Comparison of ENCODE assay signal across 9 cellular contexts in genomic region chr3:32428092-32429068, GRCh38.
DNase-seq lines count a peak whose midpoint lies in the region; ATAC-seq and TF ChIP-seq lines count a peak whose summit lies in the region.
"Had no signal": no experiment of that assay in that cellular context is flagged by ENCODE, and none has a peak within 500 bp of the region (broad histone marks: within the 10 kb centered on the region; RNA-seq: fewer than 3 reads in every experiment).

No MANE protein-coding gene starts in this region.

- no peak for TF ChIP-seq CTCF in GM13976 (IDR thresholded peaks at IDR 0.05; ENCODE audit: borderline replicate concordance, control extremely low read depth, extremely low read depth, insufficient read depth, missing control alignments)

- in situ Hi-C loops in GM13976 (cut with MboI; ENCODE audit: low sequenced_read_pairs, unreplicated experiment) = no loop called here

- no peaks in the 10 kb centered on the region for H3K27me3 ChIP-seq in effector memory CD4-positive, alpha-beta T cell (replicated peaks; ENCODE audit: control insufficient read depth, insufficient read depth, low read length, poor library complexity, severe bottlenecking)
- H3K27me3 ChIP-seq: pancreas had no signal

- no peaks in the 10 kb centered on the region for H3K9me3 ChIP-seq in effector memory CD4-positive, alpha-beta T cell (ENCODE audit: control insufficient read depth, low read length)
- H3K9me3 ChIP-seq: pancreas had no signal

- peak overlapping the region; percentile 20 for H3K4me3 ChIP-seq in effector memory CD4-positive, alpha-beta T cell (ENCODE audit: insufficient read depth, low read depth, low read length, poor library complexity, severe bottlenecking)
- H3K4me3 ChIP-seq: pancreas had no signal

- peak; percentile 58 for DNase-seq in GM13976 (ENCODE audit: low spot score)
- DNase-seq in effector memory CD4-positive, alpha-beta T cell = peak in 2 of 3 donors; percentile 16 to 36
- DNase-seq in NCI-H446 (lab: John Stamatoyannopoulos, UW) = no peak
- DNase-seq in SKM-1 treated with dmso at 0.1 percent for 144 hours (lab: John Stamatoyannopoulos, UW; ENCODE audit: unreplicated experiment) = no peak
- DNase-seq in activated CD4-positive, alpha-beta T cell treated with anti-CD3 and anti-CD28 coated beads, Interleukin-2, amount 50 U/mL, for 48 hours = no peak
- DNase-seq in anterior cingulate cortex (lab: John Stamatoyannopoulos, UW) = no peak
- DNase-seq: pancreas had no signal

- H3K36me3 ChIP-seq in effector memory CD4-positive, alpha-beta T cell (ENCODE audit: control insufficient read depth, insufficient read depth, low read length) = no peaks in the 10 kb centered on the region
- H3K36me3 ChIP-seq: pancreas had no signal

- H3K4me1 ChIP-seq in effector memory CD4-positive, alpha-beta T cell (ENCODE audit: control insufficient read depth, insufficient read depth, low read length, poor library complexity, severe bottlenecking) = peaks cover 74% of the 10 kb centered on the region

- ATAC-seq in GM21447 (IDR thresholded peaks at IDR 0.05; ENCODE audit: unreplicated experiment) (peak; percentile 60), HG03575 (IDR thresholded peaks at IDR 0.05; ENCODE audit: extremely low read depth, insufficient number of reproducible peaks, low FRiP score, unreplicated experiment) (peak; percentile 62)

- peak overlapping the region; percentile 56 for H3K27ac ChIP-seq in effector memory CD4-positive, alpha-beta T cell (ENCODE audit: insufficient read depth, low read length, poor library complexity, severe bottlenecking)

Comparison
In these comparisons a context has a peak if more than half of its experiments do, and no peak if none do; other contexts are left out.
1. DNase-seq: peak in GM13976 (single experiment) and effector memory CD4-positive, alpha-beta T cell (2 of 3); none in NCI-H446 (0 of 2), SKM-1 treated with dmso at 0.1 percent for 144 hours (single experiment), activated CD4-positive, alpha-beta T cell treated with anti-CD3 and anti-CD28 coated beads, Interleukin-2, amount 50 U/mL, for 48 hours (0 of 2) and anterior cingulate cortex (0 of 58).